In the genomic region with DNA sequence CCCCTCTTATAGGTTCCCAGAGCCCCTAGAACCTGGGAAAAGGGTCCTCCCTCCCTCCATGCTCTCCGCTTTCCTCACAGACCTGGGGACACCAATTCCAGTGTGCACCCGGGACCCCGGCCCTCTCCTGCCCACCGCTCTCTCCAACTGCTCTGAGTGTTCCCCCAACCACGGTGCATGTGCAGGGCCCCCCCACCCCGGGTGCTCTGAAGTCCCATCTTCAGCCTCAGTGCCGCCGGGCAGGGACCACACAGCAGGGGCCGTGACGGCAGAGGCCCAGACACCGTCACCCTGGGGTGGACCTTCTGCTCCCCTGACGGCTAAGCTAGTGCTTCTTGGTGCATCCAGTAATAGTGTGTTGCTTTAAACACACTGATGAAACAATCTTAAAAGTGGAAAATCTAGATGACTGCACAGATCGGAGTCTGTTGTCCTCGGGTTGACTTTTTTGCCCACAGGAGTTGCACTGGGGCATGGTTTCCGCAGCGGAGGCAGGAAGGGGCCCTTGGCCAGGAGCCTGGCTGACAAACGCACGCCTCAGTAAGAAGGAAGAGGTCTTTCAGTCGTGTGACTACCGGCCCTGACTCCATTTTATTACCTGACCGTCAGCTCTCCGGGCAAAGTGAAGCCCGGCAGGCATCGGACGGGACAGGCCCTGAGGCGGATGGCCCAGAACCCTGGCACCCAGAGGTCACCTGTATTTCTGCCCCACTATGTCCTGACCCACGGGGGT, we compare ENCODE assay signal across 27 cellular contexts. TPM values are rescaled to one million over a fixed set of nuclear protein-coding genes. Genes with fewer than 3 reads are reported as not detected.
DNase-seq lines count a peak whose midpoint lies in the region; ATAC-seq and TF ChIP-seq lines count a peak whose summit lies in the region.
"Had no signal": no experiment of that assay in that cellular context is flagged by ENCODE, and none has a peak within 500 bp of the region (broad histone marks: within the 10 kb centered on the region; RNA-seq: fewer than 3 reads in every experiment).

No MANE protein-coding gene starts in this region.

- H3K36me3 ChIP-seq in SU-DHL-6 (ENCODE audit: low read length) (0 out of 2 replicates have a peak, but pooled peaks cover 2% of the 10 kb centered on the region), mucosa of descending colon (ENCODE audit: low read depth) (no peaks in the 10 kb centered on the region), PC-9 (ENCODE audit: low read depth) (peaks cover 8% of the 10 kb centered on the region)

- peaks cover 40% of the 10 kb centered on the region for H3K4me1 Mint-ChIP-seq in stimulated activated naive CD8-positive, alpha-beta T cell treated with anti-CD3 and anti-CD28 coated beads, Interleukin-15, Interleukin-2, amounts not matched to agents 100 ng/mL and 50 ng/mL, for 24 hours (ENCODE audit: low read depth)

- intact Hi-C loops in mucosa of descending colon (cut with DNase I, micrococcal nuclease) (no loop called here), PC-9 (cut with micrococcal nuclease; ENCODE audit: unreplicated experiment) (no loop called here)

- H3K4me1 ChIP-seq in mucosa of descending colon (ENCODE audit: low read depth): no peaks in the 10 kb centered on the region
- H3K4me1 ChIP-seq in PC-9 (replicated peaks; ENCODE audit: insufficient read depth): no peaks in the 10 kb centered on the region
- H3K4me1 ChIP-seq: prostate gland had no signal

- H3K27me3 ChIP-seq in SU-DHL-6 (ENCODE audit: low read length) (no peaks in the 10 kb centered on the region), PC-9 (ENCODE audit: insufficient read depth, low read depth) (no peaks in the 10 kb centered on the region)

- no peak for DNase-seq in stimulated activated naive CD8-positive, alpha-beta T cell treated with anti-CD3 and anti-CD28 coated beads, Interleukin-15, Interleukin-2, amounts not matched to agents 100 U/mL and 50 U/mL, for 24 hours
- DNase-seq in mucosa of descending colon (peak in 2 of 3 donors; percentile 23 to 40), NCI-H1694 treated with DMSO at 0.1 percent for 48 hours (lab: John Stamatoyannopoulos, UW) (no peak), PC-9 (no peak), SK-N-DZ (ENCODE audit: low spot score) (no peak)
- DNase-seq: activated CD4-positive, alpha-beta T cell treated with anti-CD3 and anti-CD28 coated beads for 48 hours; activated CD8-positive, alpha-beta memory T cell treated with anti-CD3 and anti-CD28 coated beads, Interleukin-2, amount 50 U/mL, for 4 hours; activated effector memory CD4-positive, alpha-beta T cell treated with Interleukin-2 at 50 U/mL for 16 hours; CD8-positive, alpha-beta memory T cell; DMS79 treated with DMSO at 0.1 percent for 48 hours; foreskin fibroblast; hippocampal formation; KG1; naive thymus-derived CD8-positive, alpha-beta T cell; NCI-H1048; NCI-H510A treated with DMSO at 0.1 percent for 48 hours; OCI-M1; stimulated activated CD4-positive, alpha-beta T cell treated with anti-CD3 and anti-CD28 coated beads, Interleukin-2, amount 100 ng/mL, for 48 hours had no signal

- H3K9ac ChIP-seq in SU-DHL-6 (ENCODE audit: low read length): no peak overlapping the region

- CTCF ChIA-PET in PC-9 (lab: Charles Lee): no interaction called here

- H3K4me3 ChIP-seq in SU-DHL-6 (ENCODE audit: insufficient read depth, low read length, poor library complexity, severe bottlenecking) (no peak overlapping the region), mucosa of descending colon (no peak overlapping the region), PC-9 (no peak overlapping the region)
- H3K4me3 ChIP-seq: prostate gland, SK-N-MC had no signal

- POLR2A ChIA-PET in PC-9 (lab: Charles Lee; ENCODE audit: unreplicated experiment): interaction anchor here (0.5 kb wide), 1 partner anchor 985 kb away, joined by 3 read pairs; no protein-coding TSS in a partner anchor

- H3K27ac Mint-ChIP-seq in stimulated activated naive CD8-positive, alpha-beta T cell treated with anti-CD3 and anti-CD28 coated beads, Interleukin-15, Interleukin-2, amounts not matched to agents 100 ng/mL and 50 ng/mL, for 24 hours: peak overlapping the region; percentile 45

- H3K27me3 Mint-ChIP-seq in stimulated activated naive CD8-positive, alpha-beta T cell treated with anti-CD3 and anti-CD28 coated beads, Interleukin-15, Interleukin-2, amounts not matched to agents 100 ng/mL and 50 ng/mL, for 24 hours: no peaks in the 10 kb centered on the region
- H3K27me3 Mint-ChIP-seq: CD8-positive, alpha-beta memory T cell; naive thymus-derived CD8-positive, alpha-beta T cell had no signal

- no peaks in the 10 kb centered on the region for H3F3A ChIP-seq in SU-DHL-6 (ENCODE audit: insufficient read depth)
- no peaks in the 10 kb centered on the region; the same call in 1 of the 2 replicates for H3F3A ChIP-seq in PC-9 (ENCODE audit: insufficient read depth, low read depth)

- no peaks in the 10 kb centered on the region for H3K79me2 ChIP-seq in SU-DHL-6 (ENCODE audit: insufficient read depth, low read length)
- H3K79me2 ChIP-seq in PC-9 (ENCODE audit: low read depth): no peaks in the 10 kb centered on the region

- H2AFZ ChIP-seq in SU-DHL-6 (ENCODE audit: low read depth, low read length, severe bottlenecking): no peak overlapping the region
- H2AFZ ChIP-seq in PC-9: no peak overlapping the region

- H3K36me3 Mint-ChIP-seq in stimulated activated naive CD8-positive, alpha-beta T cell treated with anti-CD3 and anti-CD28 coated beads, Interleukin-15, Interleukin-2, amounts not matched to agents 100 ng/mL and 50 ng/mL, for 24 hours (ENCODE audit: low read depth): peaks cover 27% of the 10 kb centered on the region

- no peaks in the 10 kb centered on the region for H4K20me1 ChIP-seq in SU-DHL-6 (ENCODE audit: low read depth, low read length)
- peaks cover 34% of the 10 kb centered on the region for H4K20me1 ChIP-seq in PC-9 (ENCODE audit: insufficient read depth)

- no peak overlapping the region for H3K4me2 ChIP-seq in SU-DHL-6 (ENCODE audit: low read depth, low read length, poor library complexity, severe bottlenecking)
- H3K4me2 ChIP-seq in PC-9: no peak overlapping the region

- TF ChIP-seq CTCF in SU-DHL-6 (IDR thresholded peaks at IDR 0.05; ENCODE audit: insufficient read depth, low read length, poor library complexity, severe bottlenecking) (no peak), mucosa of descending colon (IDR thresholded peaks at IDR 0.05) (no peak), PC-9 (conservative IDR thresholded peaks at IDR 0.05) (no peak)

- ATAC-seq in stimulated activated naive CD8-positive, alpha-beta T cell treated with anti-CD3 and anti-CD28 coated beads, Interleukin-15, Interleukin-2, amounts not matched to agents 100 U/mL and 50 U/mL, for 24 hours: no peak
- ATAC-seq in mucosa of descending colon (no peak), HG02840 (IDR thresholded peaks at IDR 0.05; ENCODE audit: low FRiP score, unreplicated experiment) (no peak)
- ATAC-seq: naive thymus-derived CD8-positive, alpha-beta T cell had no signal

- no peak overlapping the region for H3K4me3 Mint-ChIP-seq in stimulated activated naive CD8-positive, alpha-beta T cell treated with anti-CD3 and anti-CD28 coated beads, Interleukin-15, Interleukin-2, amounts not matched to agents 100 ng/mL and 50 ng/mL, for 24 hours
- H3K4me3 Mint-ChIP-seq: naive thymus-derived CD8-positive, alpha-beta T cell had no signal

- H3K9me3 ChIP-seq in SU-DHL-6 (ENCODE audit: insufficient read depth, low read length): no peaks in the 10 kb centered on the region
- H3K9me3 ChIP-seq in mucosa of descending colon: no peaks in the 10 kb centered on the region
- H3K9me3 ChIP-seq in PC-9 (ENCODE audit: insufficient read depth, low read depth): no peaks in the 10 kb centered on the region
- H3K9me3 ChIP-seq: prostate gland had no signal

- BruUV-seq in PC-9 (replicated peaks; lab: Mats Ljungman, UMichigan): no TSS peak

- peak overlapping the region; percentile 61 for H3K27ac ChIP-seq in SU-DHL-6 (ENCODE audit: low read depth, low read length)
- no peak overlapping the region for H3K27ac ChIP-seq in PC-9
- H3K27ac ChIP-seq: epithelial cell of prostate, prostate gland, SK-N-MC had no signal

- no peaks in the 10 kb centered on the region for H3K9me3 Mint-ChIP-seq in stimulated activated naive CD8-positive, alpha-beta T cell treated with anti-CD3 and anti-CD28 coated beads, Interleukin-15, Interleukin-2, amounts not matched to agents 100 ng/mL and 50 ng/mL, for 24 hours
- H3K9me3 Mint-ChIP-seq: CD8-positive, alpha-beta memory T cell; naive thymus-derived CD8-positive, alpha-beta T cell had no signal

- H3K9me2 ChIP-seq in SU-DHL-6 (replicated peaks; ENCODE audit: insufficient read depth, low read length) (no peaks in the 10 kb centered on the region), PC-9 (ENCODE audit: insufficient read depth) (no peaks in the 10 kb centered on the region)

RNA-seq across cellular contexts. Expression of gene SLC6A3, which starts 36.2 kb away (rescaled TPM):
- total RNA-seq in mucosa of descending colon: not detected
- total RNA-seq in PC-9 (2021): not detected in 2 replicates
- 0.02 and 0.10 TPM in 2 replicates for polyA plus RNA-seq in SK-N-DZ (2014; cell fraction: cytosol; rRNA removed)
- polyA plus RNA-seq in SK-N-DZ (2014; cell fraction: nucleus; rRNA removed): 0.32 TPM in 1 of 2 replicates, not detected in the other
- total RNA-seq: bronchial epithelial cell; CD8-positive, alpha-beta memory T cell; skeletal muscle tissue had no signal
- polyA plus RNA-seq: AG04450; CD8-positive, alpha-beta memory T cell had no signal

RNA-seq across cellular contexts. Expression of gene LPCAT1, which starts 42.3 kb away (rescaled TPM):
- total RNA-seq in mucosa of descending colon (10 to 100 TPM in 2 of 3 donors, 1 to 10 TPM in 1; 6.7 to 27.2 (median 26.0) TPM), PC-9 (2021) (90.6 and 96.1 TPM in 2 replicates)
- polyA plus RNA-seq in SK-N-DZ (2014; cell fraction: cytosol; rRNA removed): 73.8 and 87.2 TPM in 2 replicates
- 46.6 and 62.7 TPM in 2 replicates for polyA plus RNA-seq in SK-N-DZ (2014; cell fraction: nucleus; rRNA removed)

Comparison
In these comparisons a context has a peak if more than half of its experiments do, and no peak if none do; other contexts are left out.
1. DNase-seq: peak in mucosa of descending colon (2 of 3); none in stimulated activated naive CD8-positive, alpha-beta T cell treated with anti-CD3 and anti-CD28 coated beads, Interleukin-15, Interleukin-2, amounts not matched to agents 100 U/mL and 50 U/mL, for 24 hours (single experiment), NCI-H1694 treated with DMSO at 0.1 percent for 48 hours (single experiment), PC-9 (0 of 2) and SK-N-DZ (single experiment).